In the genomic region with DNA sequence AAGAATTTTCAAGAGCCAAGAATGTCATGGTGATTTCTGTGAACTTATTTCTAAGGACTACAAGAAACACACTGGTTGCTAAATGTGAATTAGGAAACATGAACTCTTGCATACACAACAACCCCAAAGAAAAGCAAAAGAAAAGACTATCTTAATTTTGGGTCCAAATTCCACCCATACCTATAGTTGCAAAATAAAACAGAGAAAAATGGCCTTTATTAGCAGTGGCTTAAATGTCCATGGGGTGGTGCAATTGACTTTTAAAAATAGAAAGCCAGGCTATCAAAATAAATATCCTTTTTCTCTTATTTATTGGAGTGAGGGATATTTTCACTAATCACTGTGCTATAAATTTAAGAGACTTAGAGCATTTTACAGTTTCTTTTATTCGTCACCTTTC, we compare ENCODE assay signal across 1 cellular context.
TF ChIP-seq lines count a peak whose summit lies in the region.

No MANE protein-coding gene starts in this region.

TF ChIP-seq in GM23338, 12 proteins besides CTCF, POLR2A, EP300 and RAD21 (continued from another document):
- TF ChIP-seq, protein P1, sequence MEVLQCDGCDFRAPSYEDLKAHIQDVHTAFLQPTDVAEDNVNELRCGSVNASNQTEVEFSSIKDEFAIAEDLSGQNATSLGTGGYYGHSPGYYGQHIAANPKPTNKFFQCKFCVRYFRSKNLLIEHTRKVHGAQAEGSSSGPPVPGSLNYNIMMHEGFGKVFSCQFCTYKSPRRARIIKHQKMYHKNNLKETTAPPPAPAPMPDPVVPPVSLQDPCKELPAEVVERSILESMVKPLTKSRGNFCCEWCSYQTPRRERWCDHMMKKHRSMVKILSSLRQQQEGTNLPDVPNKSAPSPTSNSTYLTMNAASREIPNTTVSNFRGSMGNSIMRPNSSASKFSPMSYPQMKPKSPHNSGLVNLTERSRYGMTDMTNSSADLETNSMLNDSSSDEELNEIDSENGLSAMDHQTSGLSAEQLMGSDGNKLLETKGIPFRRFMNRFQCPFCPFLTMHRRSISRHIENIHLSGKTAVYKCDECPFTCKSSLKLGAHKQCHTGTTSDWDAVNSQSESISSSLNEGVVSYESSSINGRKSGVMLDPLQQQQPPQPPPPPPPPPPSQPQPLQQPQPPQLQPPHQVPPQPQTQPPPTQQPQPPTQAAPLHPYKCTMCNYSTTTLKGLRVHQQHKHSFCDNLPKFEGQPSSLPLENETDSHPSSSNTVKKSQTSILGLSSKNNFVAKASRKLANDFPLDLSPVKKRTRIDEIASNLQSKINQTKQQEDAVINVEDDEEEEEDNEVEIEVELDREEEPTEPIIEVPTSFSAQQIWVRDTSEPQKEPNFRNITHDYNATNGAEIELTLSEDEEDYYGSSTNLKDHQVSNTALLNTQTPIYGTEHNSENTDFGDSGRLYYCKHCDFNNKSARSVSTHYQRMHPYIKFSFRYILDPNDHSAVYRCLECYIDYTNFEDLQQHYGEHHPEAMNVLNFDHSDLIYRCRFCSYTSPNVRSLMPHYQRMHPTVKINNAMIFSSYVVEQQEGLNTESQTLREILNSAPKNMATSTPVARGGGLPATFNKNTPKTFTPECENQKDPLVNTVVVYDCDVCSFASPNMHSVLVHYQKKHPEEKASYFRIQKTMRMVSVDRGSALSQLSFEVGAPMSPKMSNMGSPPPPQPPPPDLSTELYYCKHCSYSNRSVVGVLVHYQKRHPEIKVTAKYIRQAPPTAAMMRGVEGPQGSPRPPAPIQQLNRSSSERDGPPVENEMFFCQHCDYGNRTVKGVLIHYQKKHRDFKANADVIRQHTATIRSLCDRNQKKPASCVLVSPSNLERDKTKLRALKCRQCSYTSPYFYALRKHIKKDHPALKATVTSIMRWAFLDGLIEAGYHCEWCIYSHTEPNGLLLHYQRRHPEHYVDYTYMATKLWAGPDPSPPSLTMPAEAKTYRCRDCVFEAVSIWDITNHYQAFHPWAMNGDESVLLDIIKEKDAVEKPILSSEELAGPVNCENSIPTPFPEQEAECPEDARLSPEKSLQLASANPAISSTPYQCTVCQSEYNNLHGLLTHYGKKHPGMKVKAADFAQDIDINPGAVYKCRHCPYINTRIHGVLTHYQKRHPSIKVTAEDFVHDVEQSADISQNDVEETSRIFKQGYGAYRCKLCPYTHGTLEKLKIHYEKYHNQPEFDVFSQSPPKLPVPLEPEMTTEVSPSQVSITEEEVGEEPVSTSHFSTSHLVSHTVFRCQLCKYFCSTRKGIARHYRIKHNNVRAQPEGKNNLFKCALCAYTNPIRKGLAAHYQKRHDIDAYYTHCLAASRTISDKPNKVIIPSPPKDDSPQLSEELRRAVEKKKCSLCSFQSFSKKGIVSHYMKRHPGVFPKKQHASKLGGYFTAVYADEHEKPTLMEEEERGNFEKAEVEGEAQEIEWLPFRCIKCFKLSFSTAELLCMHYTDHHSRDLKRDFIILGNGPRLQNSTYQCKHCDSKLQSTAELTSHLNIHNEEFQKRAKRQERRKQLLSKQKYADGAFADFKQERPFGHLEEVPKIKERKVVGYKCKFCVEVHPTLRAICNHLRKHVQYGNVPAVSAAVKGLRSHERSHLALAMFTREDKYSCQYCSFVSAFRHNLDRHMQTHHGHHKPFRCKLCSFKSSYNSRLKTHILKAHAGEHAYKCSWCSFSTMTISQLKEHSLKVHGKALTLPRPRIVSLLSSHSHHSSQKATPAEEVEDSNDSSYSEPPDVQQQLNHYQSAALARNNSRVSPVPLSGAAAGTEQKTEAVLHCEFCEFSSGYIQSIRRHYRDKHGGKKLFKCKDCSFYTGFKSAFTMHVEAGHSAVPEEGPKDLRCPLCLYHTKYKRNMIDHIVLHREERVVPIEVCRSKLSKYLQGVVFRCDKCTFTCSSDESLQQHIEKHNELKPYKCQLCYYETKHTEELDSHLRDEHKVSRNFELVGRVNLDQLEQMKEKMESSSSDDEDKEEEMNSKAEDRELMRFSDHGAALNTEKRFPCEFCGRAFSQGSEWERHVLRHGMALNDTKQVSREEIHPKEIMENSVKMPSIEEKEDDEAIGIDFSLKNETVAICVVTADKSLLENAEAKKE (CRISPR knock-in tag; IDR thresholded peaks at IDR 0.05): no peak
- TF ChIP-seq NANOG (IDR thresholded peaks at IDR 0.05; ENCODE audit: borderline replicate concordance) (no peak), STAT1 (IDR thresholded peaks at IDR 0.05; ENCODE audit: unreplicated experiment) (no peak), POLR2AphosphoS5 (IDR thresholded peaks at IDR 0.05; ENCODE audit: low read depth) (no peak), ZNF114 (CRISPR knock-in tag; IDR thresholded peaks at IDR 0.05) (no peak)
